17 cellular contexts compared by ENCODE assay signal in the genomic region with DNA sequence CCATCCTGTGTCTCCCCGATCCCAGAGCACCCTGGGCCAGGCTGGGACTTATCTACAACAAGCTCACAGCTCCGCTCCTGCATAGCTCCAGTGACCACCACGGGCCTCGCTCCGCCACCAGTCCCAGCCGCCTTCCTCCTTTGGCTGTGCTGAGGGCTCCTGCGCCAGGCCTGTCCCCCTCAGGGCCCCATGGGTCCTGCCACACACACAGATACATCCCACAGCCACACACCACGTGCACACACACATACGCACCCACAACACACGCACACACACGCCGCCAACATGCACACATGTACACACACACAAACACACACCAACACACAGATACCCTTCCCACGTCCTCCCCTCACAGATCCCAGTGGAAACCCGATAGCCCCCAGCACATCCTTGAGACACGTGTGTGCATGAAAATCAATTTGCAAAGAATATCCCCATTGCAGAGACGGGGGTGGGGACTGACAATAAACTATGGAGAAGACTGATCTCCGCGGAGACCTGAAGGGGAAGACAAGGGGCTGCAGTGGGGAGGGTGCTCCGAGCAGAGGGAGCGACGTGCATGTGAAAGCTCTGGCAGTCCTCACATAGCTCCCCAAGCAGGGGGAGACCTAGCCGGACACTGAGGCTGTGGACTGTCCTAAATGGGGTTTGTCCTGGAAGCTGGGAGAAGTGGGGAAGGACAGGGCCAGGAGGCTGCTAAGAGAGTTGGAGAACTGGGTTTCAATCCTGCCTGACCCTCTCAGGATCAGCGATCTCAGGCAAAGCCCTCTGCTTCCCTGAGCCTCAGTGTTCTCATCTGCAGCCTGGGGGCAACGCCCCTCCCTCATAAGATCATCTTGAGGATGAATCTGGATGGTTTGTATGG. TPM values are rescaled to one million over a fixed set of nuclear protein-coding genes. Genes with fewer than 3 reads are reported as not detected.
"Had no signal": no experiment of that assay in that cellular context is flagged by ENCODE, and none has a peak within 500 bp of the region (broad histone marks: within the 10 kb centered on the region; RNA-seq: fewer than 3 reads in every experiment).

No MANE protein-coding gene starts in this region.

- H3K27ac ChIP-seq: ascending aorta, esophagus muscularis mucosa, hepatocyte, left ventricle myocardium inferior, ovary, WERI-Rb-1 had no signal

- H3K36me3 Mint-ChIP-seq: activated naive CD4-positive, alpha-beta T cell treated with anti-CD3 and anti-CD28 coated beads, Interleukin-2, amount 10 ng/mL, durations not matched to agents 7 days and 5 days; naive thymus-derived CD8-positive, alpha-beta T cell; stimulated activated memory B cell treated with anti-CD40 and anti-IgM and Interleukin-4, amounts not matched to agents 10 μg/mL and 1 μg/mL and 100 μg/mL, for 72 hours had no signal

- H2AFZ ChIP-seq: hepatocyte had no signal

- H3K4me1 ChIP-seq: ascending aorta had no signal

- H3K27ac Mint-ChIP-seq: activated CD4-positive, alpha-beta memory T cell treated with anti-CD3 and anti-CD28 coated beads, Interleukin-2, amount 10 ng/mL, durations not matched to agents 7 days and 5 days; activated CD4-positive, alpha-beta T cell treated with anti-CD3 and anti-CD28 coated beads for 36 hours; activated naive CD4-positive, alpha-beta T cell treated with anti-CD3 and anti-CD28 coated beads, Interleukin-2, amount 10 ng/mL, durations not matched to agents 7 days and 5 days; activated T-cell treated with anti-CD3 and anti-CD28 coated beads, Interleukin-2, amount 50 U/mL, for 24 hours; stimulated activated memory B cell treated with anti-CD40 and anti-IgM and Interleukin-4, amounts not matched to agents 10 μg/mL and 1 μg/mL and 100 μg/mL, for 72 hours had no signal

- H3K27me3 ChIP-seq: ascending aorta, hepatocyte, ovary had no signal

- H3K4me3 Mint-ChIP-seq: activated CD4-positive, alpha-beta memory T cell treated with anti-CD3 and anti-CD28 coated beads, Interleukin-2, amount 10 ng/mL, durations not matched to agents 7 days and 5 days; activated CD4-positive, alpha-beta T cell treated with anti-CD3 and anti-CD28 coated beads for 36 hours; activated naive CD4-positive, alpha-beta T cell treated with anti-CD3 and anti-CD28 coated beads, Interleukin-2, amount 10 ng/mL, durations not matched to agents 7 days and 5 days; activated T-cell treated with anti-CD3 and anti-CD28 coated beads, Interleukin-2, amount 50 U/mL, for 24 hours; naive thymus-derived CD8-positive, alpha-beta T cell; stimulated activated memory B cell treated with anti-CD40 and anti-IgM and Interleukin-4, amounts not matched to agents 10 μg/mL and 1 μg/mL and 100 μg/mL, for 72 hours had no signal

- FAIRE-seq: bronchial epithelial cell, keratinocyte had no signal

- H3K79me2 ChIP-seq: hepatocyte had no signal

- H3K4me3 ChIP-seq: ascending aorta, esophagus muscularis mucosa, hepatocyte, left ventricle myocardium inferior, ovary had no signal

- H3K27me3 Mint-ChIP-seq: activated CD4-positive, alpha-beta memory T cell treated with anti-CD3 and anti-CD28 coated beads, Interleukin-2, amount 10 ng/mL, durations not matched to agents 7 days and 5 days; activated CD4-positive, alpha-beta T cell treated with anti-CD3 and anti-CD28 coated beads for 36 hours; activated naive CD4-positive, alpha-beta T cell treated with anti-CD3 and anti-CD28 coated beads, Interleukin-2, amount 10 ng/mL, durations not matched to agents 7 days and 5 days; activated T-cell treated with anti-CD3 and anti-CD28 coated beads, Interleukin-2, amount 50 U/mL, for 24 hours had no signal

- H3K9me3 Mint-ChIP-seq: activated CD4-positive, alpha-beta memory T cell treated with anti-CD3 and anti-CD28 coated beads, Interleukin-2, amount 10 ng/mL, durations not matched to agents 7 days and 5 days; activated naive CD4-positive, alpha-beta T cell treated with anti-CD3 and anti-CD28 coated beads, Interleukin-2, amount 10 ng/mL, durations not matched to agents 7 days and 5 days; activated T-cell treated with anti-CD3 and anti-CD28 coated beads, Interleukin-2, amount 50 U/mL, for 24 hours; naive thymus-derived CD8-positive, alpha-beta T cell; stimulated activated memory B cell treated with anti-CD40 and anti-IgM and Interleukin-4, amounts not matched to agents 10 μg/mL and 1 μg/mL and 100 μg/mL, for 72 hours had no signal

- H3K36me3 ChIP-seq: ascending aorta, esophagus muscularis mucosa, left ventricle myocardium inferior, ovary, WERI-Rb-1 had no signal

- H3K9me3 ChIP-seq: ascending aorta, esophagus muscularis mucosa, left ventricle myocardium inferior, ovary had no signal

- ATAC-seq: activated CD4-positive, alpha-beta T cell treated with anti-CD3 and anti-CD28 coated beads for 36 hours; naive thymus-derived CD8-positive, alpha-beta T cell had no signal

- H3K4me1 Mint-ChIP-seq: activated CD4-positive, alpha-beta memory T cell treated with anti-CD3 and anti-CD28 coated beads, Interleukin-2, amount 10 ng/mL, durations not matched to agents 7 days and 5 days; activated CD4-positive, alpha-beta T cell treated with anti-CD3 and anti-CD28 coated beads for 36 hours; activated naive CD4-positive, alpha-beta T cell treated with anti-CD3 and anti-CD28 coated beads, Interleukin-2, amount 10 ng/mL, durations not matched to agents 7 days and 5 days; stimulated activated memory B cell treated with anti-CD40 and anti-IgM and Interleukin-4, amounts not matched to agents 10 μg/mL and 1 μg/mL and 100 μg/mL, for 72 hours had no signal

- DNase-seq: activated CD4-positive, alpha-beta memory T cell treated with anti-CD3 and anti-CD28 coated beads, Interleukin-2, amount 10 ng/mL, durations not matched to agents 7 days and 5 days; activated CD4-positive, alpha-beta T cell treated with anti-CD3 and anti-CD28 coated beads for 36 hours; activated naive CD4-positive, alpha-beta T cell treated with anti-CD3 and anti-CD28 coated beads, Interleukin-2, amount 10 ng/mL, durations not matched to agents 7 days and 5 days; activated T-cell treated with anti-CD3 and anti-CD28 coated beads, Interleukin-2, amount 50 U/mL, for 24 hours; left ventricle myocardium inferior; naive thymus-derived CD8-positive, alpha-beta T cell; ovary; T-helper 1 cell; T1000; WERI-Rb-1 had no signal

RNA-seq across cellular contexts. Expression of a gene that starts 18.4 kb away (rescaled TPM):
- total RNA-seq: activated CD4-positive, alpha-beta memory T cell treated with anti-CD3 and anti-CD28 coated beads, Interleukin-2, amount 10 ng/mL, durations not matched to agents 7 days and 5 days; bronchial epithelial cell had no signal
- polyA plus RNA-seq: keratinocyte had no signal

RNA-seq across cellular contexts. Expression of a gene that starts 51.5 kb away (rescaled TPM):
- total RNA-seq: activated CD4-positive, alpha-beta memory T cell treated with anti-CD3 and anti-CD28 coated beads, Interleukin-2, amount 10 ng/mL, durations not matched to agents 7 days and 5 days; activated CD4-positive, alpha-beta T cell treated with anti-CD3 and anti-CD28 coated beads for 36 hours; ascending aorta; glomerular endothelial cell; naive thymus-derived CD8-positive, alpha-beta T cell had no signal
- polyA plus RNA-seq: hepatocyte; naive thymus-derived CD8-positive, alpha-beta T cell had no signal
